ENCODE assay signal across 8 cellular contexts in genomic region chr13:95676100-95676774, GRCh38. TPM values are rescaled to one million over a fixed set of nuclear protein-coding genes. Genes with fewer than 3 reads are reported as not detected.
DNase-seq lines count a peak whose midpoint lies in the region; ATAC-seq lines count a peak whose summit lies in the region.

No MANE protein-coding gene starts in this region.

- H3K4me2 ChIP-seq in BLaER1, result peak overlapping the region; percentile 90

- H3K27me3 ChIP-seq in BLaER1 (no peaks in the 10 kb centered on the region), thymus (ENCODE audit: control insufficient read depth, insufficient read depth) (no peaks in the 10 kb centered on the region)

- under 1% methylated on average over 33 of the region's 33 CpGs for WGBS in thymus

- H3K36me3 ChIP-seq in BLaER1 (peaks cover 14% of the 10 kb centered on the region), thymus (ENCODE audit: control insufficient read depth, insufficient read depth) (no peaks in the 10 kb centered on the region)

- H3K9me3 ChIP-seq in BLaER1 (peaks cover 29% of the 10 kb centered on the region), thymus (ENCODE audit: control insufficient read depth) (peaks cover 2% of the 10 kb centered on the region)

- peak overlapping the region; percentile 96 for H3K4me3 ChIP-seq in BLaER1
- peak overlapping the region; percentile 78 for H3K4me3 ChIP-seq in thymus (ENCODE audit: low read length)

- H3K27ac ChIP-seq in BLaER1 (peak overlapping the region; percentile 92), thymus (ENCODE audit: low read depth) (peak overlapping the region; percentile 92)

- H3K27ac Mint-ChIP-seq in central memory CD8-positive, alpha-beta T cell (ENCODE audit: low read depth), result peak overlapping the region; percentile 99

- peak overlapping the region; percentile 97 for H3K9ac ChIP-seq in BLaER1

- H3K4me1 ChIP-seq in BLaER1 (peaks cover 27% of the 10 kb centered on the region), thymus (ENCODE audit: control insufficient read depth, insufficient read depth, low read length) (no peaks in the 10 kb centered on the region)

- no peaks in the 10 kb centered on the region for H3K9me3 Mint-ChIP-seq in central memory CD8-positive, alpha-beta T cell

- ATAC-seq in GM19351 (IDR thresholded peaks at IDR 0.05; ENCODE audit: unreplicated experiment), result peak; percentile 16
- ATAC-seq in central memory CD8-positive, alpha-beta T cell (replicated peaks; ENCODE audit: extremely low read depth, poor library complexity, severe bottlenecking), result peak; percentile 12

- peaks cover 23% of the 10 kb centered on the region; the same call in 1 of the 2 replicates for H4K20me1 ChIP-seq in BLaER1

- peaks cover 55% of the 10 kb centered on the region for H3K4me1 Mint-ChIP-seq in central memory CD8-positive, alpha-beta T cell

- H3K36me3 Mint-ChIP-seq in central memory CD8-positive, alpha-beta T cell (ENCODE audit: insufficient read depth), result peaks cover 19% of the 10 kb centered on the region

- DNase-seq in HT-29 (ENCODE audit: low spot score) (peak; percentile 83), SHP77 treated with DMSO at 0.1 percent for 48 hours (lab: John Stamatoyannopoulos, UW) (peak; percentile 77), lung microvascular endothelial cell (ENCODE audit: low read depth in 2 of 2) (peak; percentile 54 to 59), cerebellar nuclear complex (lab: John Stamatoyannopoulos, UW) (no peak)
- no peak for DNase-seq in central memory CD8-positive, alpha-beta T cell (ENCODE audit: low spot score in 2 of 2)

- H3K27me3 Mint-ChIP-seq in central memory CD8-positive, alpha-beta T cell, result no peaks in the 10 kb centered on the region

- peak overlapping the region; percentile 99 for H3K4me3 Mint-ChIP-seq in central memory CD8-positive, alpha-beta T cell

RNA-seq across cellular contexts. Expression of gene DNAJC3, which starts 0.7 kb away (rescaled TPM):
- 17.7 and 20.1 TPM in 2 replicates for total RNA-seq in HT-29 (2014; rRNA removed; shearing (Covaris generic))
- total RNA-seq in lung microvascular endothelial cell, result 43.8 and 68.1 TPM in 2 replicates
- 15.3 TPM for polyA plus RNA-seq in thymus

RNA-seq across cellular contexts. Expression of gene DZIP1, which starts 31.7 kb away (rescaled TPM):
- total RNA-seq in HT-29 (2014; rRNA removed; shearing (Covaris generic)), result not detected in 2 replicates
- 0.79 and 1.1 TPM in 2 replicates for total RNA-seq in lung microvascular endothelial cell
- 5.5 TPM for polyA plus RNA-seq in thymus

Comparison
In these comparisons a context has a peak if more than half of its experiments do, and no peak if none do; other contexts are left out.
1. DNase-seq: peak in HT-29 (single experiment), SHP77 treated with DMSO at 0.1 percent for 48 hours (single experiment) and lung microvascular endothelial cell (2 of 2); none in central memory CD8-positive, alpha-beta T cell (0 of 2) and cerebellar nuclear complex (0 of 2).